20 cellular contexts compared by ENCODE assay signal in the genomic region with DNA sequence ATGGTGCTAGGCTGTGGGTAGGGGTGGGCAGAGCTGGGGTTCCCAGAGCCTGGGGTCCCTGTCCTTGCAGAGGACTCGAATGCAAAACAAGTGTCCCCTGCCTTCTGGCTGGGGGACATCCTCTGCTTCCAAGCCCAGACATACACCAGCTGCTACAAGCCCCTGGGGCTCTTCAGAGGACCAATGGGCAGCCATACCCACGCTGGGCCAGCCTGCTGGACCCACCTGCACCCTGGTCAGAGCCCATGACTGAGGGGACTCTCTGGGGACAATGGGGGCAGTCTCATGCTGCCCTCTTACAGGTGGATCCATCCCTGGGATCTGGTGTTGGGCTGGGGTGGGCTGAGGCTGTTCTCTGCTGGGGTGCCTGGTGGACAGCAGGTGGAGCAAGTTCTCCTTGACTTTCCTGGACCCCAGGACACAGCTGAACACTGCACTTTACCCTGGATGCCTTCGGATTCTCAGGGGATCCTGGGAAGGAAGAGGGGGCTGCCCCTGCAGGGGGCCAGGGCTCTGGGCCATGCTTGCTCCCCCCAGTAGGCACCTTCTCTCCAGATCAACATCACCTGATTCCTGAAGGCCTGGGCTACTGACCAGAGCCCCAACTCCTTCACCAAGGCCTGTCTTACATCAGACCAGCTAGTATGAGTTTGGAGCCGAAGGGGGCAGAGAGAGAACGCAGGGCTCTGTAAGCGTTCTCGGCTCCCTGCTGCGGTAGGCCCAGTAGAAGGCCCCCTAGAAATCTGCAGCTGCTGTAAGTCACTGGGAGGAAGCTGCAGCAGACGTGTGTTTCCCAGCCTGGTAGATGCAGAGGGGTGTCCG. TPM values are rescaled to one million over a fixed set of nuclear protein-coding genes. Genes with fewer than 3 reads are reported as not detected.
"Had no signal": no experiment of that assay in that cellular context is flagged by ENCODE, and none has a peak within 500 bp of the region (broad histone marks: within the 10 kb centered on the region; RNA-seq: fewer than 3 reads in every experiment).

No MANE protein-coding gene starts in this region.

- H3K27me3 ChIP-seq: colonic mucosa had no signal

- H3K9me3 Mint-ChIP-seq: naive B cell, nephron had no signal

- H3K27ac Mint-ChIP-seq: nephron had no signal

- ATAC-seq: psoas muscle, sciatic nerve had no signal

- H3K4me3 ChIP-seq: colonic mucosa, psoas muscle, skin epidermis had no signal

- H3K36me3 Mint-ChIP-seq: naive B cell had no signal

- H3K9me3 ChIP-seq: colonic mucosa, psoas muscle had no signal

- DNase-seq: colonic mucosa; dermis blood vessel endothelial cell; effector CD4-positive, alpha-beta T cell; foreskin melanocyte; head of caudate nucleus; hippocampal formation; kidney glomerular epithelial cell; mesendoderm; naive B cell; psoas muscle; retina; stimulated activated CD4-positive, alpha-beta T cell treated with anti-CD3 and anti-CD28 coated beads, Interleukin-12 subunit alpha, Interleukin-12 subunit beta, amount 100 ng/mL, for 4 hours; stimulated activated naive CD4-positive, alpha-beta T cell treated with Interleukin-2 at 50 U/mL for 16 hours; trophoblast cell had no signal

- H3K4me1 ChIP-seq: colonic mucosa, psoas muscle had no signal

- H3K4me1 Mint-ChIP-seq: nephron had no signal

- H3K36me3 ChIP-seq: colonic mucosa had no signal

- H3K27ac ChIP-seq: colonic mucosa, psoas muscle, skin epidermis had no signal

- H3K4me3 Mint-ChIP-seq: naive B cell, nephron had no signal

RNA-seq across cellular contexts. Expression of a gene that starts 46.1 kb away (rescaled TPM):
- total RNA-seq: colonic mucosa, dermis blood vessel endothelial cell, lung microvascular endothelial cell, psoas muscle, urinary bladder had no signal
- polyA plus RNA-seq: esophagus, urinary bladder had no signal
